ENCODE assay signal across 4 cellular contexts in genomic region chr6:150247803-150248202, GRCh38.
"Had no signal": no experiment of that assay in that cellular context is flagged by ENCODE, and none has a peak within 500 bp of the region (broad histone marks: within the 10 kb centered on the region; RNA-seq: fewer than 3 reads in every experiment).

No MANE protein-coding gene starts in this region.

- H2AFZ ChIP-seq: GM23338 had no signal

- H3K4me3 ChIP-seq: GM23338 had no signal

- ATAC-seq: GM23338 had no signal

- H3K4me2 ChIP-seq: GM23338 had no signal

- DNase-seq: H9, HCEC 1CT, KG1 had no signal
